Comparison of ENCODE assay signal across 18 cellular contexts in the genomic region with DNA sequence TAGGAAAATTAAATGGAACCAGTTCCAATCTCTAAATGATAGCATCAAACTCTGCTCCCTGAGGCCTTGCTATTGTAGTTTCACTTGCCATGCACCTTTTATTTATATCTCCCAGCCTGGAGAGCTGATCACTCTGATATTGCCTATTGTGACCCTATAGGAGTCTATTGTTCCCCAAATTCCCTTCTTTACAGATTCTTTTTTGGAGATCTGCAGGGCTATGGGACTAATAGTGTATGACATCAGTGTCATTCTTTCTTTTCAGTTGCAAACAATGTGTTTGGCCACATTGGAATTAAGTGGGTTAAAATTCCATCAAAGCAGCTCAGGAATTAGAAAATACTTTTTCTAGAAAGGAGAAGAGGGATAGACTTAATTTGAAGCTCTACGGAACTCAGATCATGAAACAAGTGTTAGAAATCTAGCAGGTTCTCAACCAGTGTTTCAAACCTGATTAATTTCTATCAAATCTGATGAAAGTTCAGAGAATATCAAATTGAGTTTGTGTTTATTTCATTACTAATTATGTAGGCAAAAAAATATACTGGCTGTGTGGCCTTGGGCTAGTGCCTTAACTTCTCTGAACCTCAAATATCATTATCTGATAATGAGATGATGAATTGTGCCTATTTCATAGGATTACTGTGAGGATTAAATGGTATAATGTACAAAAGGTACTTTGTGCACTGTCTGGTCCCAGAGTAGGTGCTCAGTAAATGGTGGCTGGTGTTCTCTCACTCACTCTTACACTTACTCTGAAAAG.
A peak's percentile ranks its signal among the peaks of the same experiment; 100 is the strongest.
DNase-seq lines count a peak whose midpoint lies in the region; ATAC-seq and TF ChIP-seq lines count a peak whose summit lies in the region.
"Had no signal": no experiment of that assay in that cellular context is flagged by ENCODE, and none has a peak within 500 bp of the region (broad histone marks: within the 10 kb centered on the region; RNA-seq: fewer than 3 reads in every experiment).

No MANE protein-coding gene starts in this region.

- WGBS in endodermal cell (ENCODE audit: insufficient coverage in 1 of 2, insufficient read length in 1 of 2), 2 experiments, result 78% methylated on average over 1 of the region's 1 CpG; no CpG with 5 or more reads in 1 of the 2 experiments

- H3K4me1 ChIP-seq in HEK293 (ENCODE audit: control insufficient read depth, insufficient read depth, low read length), result no peaks in the 10 kb centered on the region
- H3K4me1 ChIP-seq in endodermal cell (ENCODE audit: control insufficient read depth, insufficient read depth, low read length), result no peaks in the 10 kb centered on the region

- ATAC-seq in WTC11, result peak; percentile 53

- H3K27me3 Mint-ChIP-seq in WTC11 (ENCODE audit: low read depth), result no peaks in the 10 kb centered on the region
- no peaks in the 10 kb centered on the region for H3K27me3 Mint-ChIP-seq in endodermal cell (ENCODE audit: insufficient read depth)
- H3K27me3 Mint-ChIP-seq in activated CD4-positive, alpha-beta T cell treated with anti-CD3 and anti-CD28 coated beads, Interleukin-2, amount 10 ng/mL, durations not matched to agents 7 days and 5 days, result peaks cover 2% of the 10 kb centered on the region
- H3K27me3 Mint-ChIP-seq: CD4-positive, alpha-beta memory T cell had no signal

- H3K4me3 Mint-ChIP-seq in WTC11 (peak overlapping the region; percentile 34), endodermal cell (no peak overlapping the region)
- no peak overlapping the region for H3K4me3 Mint-ChIP-seq in activated CD4-positive, alpha-beta T cell treated with anti-CD3 and anti-CD28 coated beads, Interleukin-2, amount 10 ng/mL, durations not matched to agents 7 days and 5 days
- H3K4me3 Mint-ChIP-seq: CD14-positive monocyte; CD4-positive, alpha-beta memory T cell had no signal

- POLR2A ChIA-PET in HEK293 (lab: Yijun Ruan, JAX), result no interaction called here
- POLR2A ChIA-PET in WTC11 (lab: Charles Lee), result no interaction called here
- POLR2A ChIA-PET in activated CD4-positive, alpha-beta T cell treated with anti-CD3 and anti-CD28 coated beads, Interleukin-2, amount 10 ng/mL, durations not matched to agents 7 days and 5 days (lab: Charles Lee), result no interaction called here

- H3K9ac ChIP-seq in endodermal cell (ENCODE audit: extremely low read depth, low read length, poor library complexity, severe bottlenecking), result no peak overlapping the region
- H3K9ac ChIP-seq: GM23248 had no signal

- no peaks in the 10 kb centered on the region for H3K27me3 ChIP-seq in endodermal cell (ENCODE audit: control insufficient read depth, insufficient read depth, low read length, poor library complexity, severe bottlenecking)

- H3K27ac Mint-ChIP-seq in WTC11, result 0 out of 2 replicates have a peak overlapping the region, but pooled peaks have one; percentile 57
- H3K27ac Mint-ChIP-seq in endodermal cell, result peak overlapping the region; percentile 77
- H3K27ac Mint-ChIP-seq in activated CD4-positive, alpha-beta T cell treated with anti-CD3 and anti-CD28 coated beads, Interleukin-2, amount 10 ng/mL, durations not matched to agents 7 days and 5 days, result no peak overlapping the region
- H3K27ac Mint-ChIP-seq: CD4-positive, alpha-beta memory T cell had no signal

- H3K36me3 ChIP-seq in HEK293 (ENCODE audit: control insufficient read depth in 2 of 2, insufficient read depth in 1 of 2, low read length in 2 of 2), result no peaks in the 10 kb centered on the region
- H3K36me3 ChIP-seq in endodermal cell (ENCODE audit: control insufficient read depth, insufficient read depth, low read length), result peaks cover 5% of the 10 kb centered on the region

- H3K27ac ChIP-seq in HEK293 (ENCODE audit: extremely low read depth, low read depth, low read length) (no peak overlapping the region), endodermal cell (ENCODE audit: low read depth, low read length) (no peak overlapping the region)
- H3K27ac ChIP-seq: GM23248 had no signal

- TF ChIP-seq CTCF in HEK293 (tag by site-specific recombination; IDR thresholded peaks at IDR 0.05) (no peak), WTC11 (IDR thresholded peaks at IDR 0.05) (no peak), endodermal cell (conservative IDR thresholded peaks at IDR 0.05) (no peak)

- H3K9me3 Mint-ChIP-seq in WTC11, result peaks cover 3% of the 10 kb centered on the region; the same call in 1 of the 2 replicates
- H3K9me3 Mint-ChIP-seq in endodermal cell, result no peaks in the 10 kb centered on the region
- H3K9me3 Mint-ChIP-seq in activated CD4-positive, alpha-beta T cell treated with anti-CD3 and anti-CD28 coated beads, Interleukin-2, amount 10 ng/mL, durations not matched to agents 7 days and 5 days, result no peaks in the 10 kb centered on the region

- H3K4me1 Mint-ChIP-seq in WTC11, result peaks cover 33% of the 10 kb centered on the region
- peaks cover 37% of the 10 kb centered on the region for H3K4me1 Mint-ChIP-seq in endodermal cell
- no peaks in the 10 kb centered on the region for H3K4me1 Mint-ChIP-seq in activated CD4-positive, alpha-beta T cell treated with anti-CD3 and anti-CD28 coated beads, Interleukin-2, amount 10 ng/mL, durations not matched to agents 7 days and 5 days
- H3K4me1 Mint-ChIP-seq: CD14-positive monocyte; CD4-positive, alpha-beta memory T cell had no signal

- H3K4me3 ChIP-seq in HEK293 (ENCODE audit: low read depth, low read length) (no peak overlapping the region), endodermal cell (ENCODE audit: low read length) (no peak overlapping the region)
- H3K4me3 ChIP-seq: GM23248 had no signal

- H3K36me3 Mint-ChIP-seq in WTC11 (no peaks in the 10 kb centered on the region), endodermal cell (ENCODE audit: low read depth) (peaks cover 26% of the 10 kb centered on the region)
- H3K36me3 Mint-ChIP-seq in activated CD4-positive, alpha-beta T cell treated with anti-CD3 and anti-CD28 coated beads, Interleukin-2, amount 10 ng/mL, durations not matched to agents 7 days and 5 days (ENCODE audit: low read depth), result no peaks in the 10 kb centered on the region
- H3K36me3 Mint-ChIP-seq: CD14-positive monocyte; CD4-positive, alpha-beta memory T cell had no signal

- DNase-seq in WTC11 (ENCODE audit: low spot score) (no peak), endodermal cell (no peak), C1 segment of cervical spinal cord (lab: John Stamatoyannopoulos, UW) (no peak), putamen (ENCODE audit: low spot score) (no peak)
- no peak for DNase-seq in activated CD4-positive, alpha-beta T cell treated with anti-CD3 and anti-CD28 coated beads, Interleukin-2, amount 10 ng/mL, durations not matched to agents 7 days and 5 days
- DNase-seq in stimulated activated CD4-positive, alpha-beta T cell treated with anti-CD3 and anti-CD28 coated beads, Interleukin-1b, Interleukin-23, amount 100 ng/mL, for 48 hours, result no peak
- DNase-seq: AML-193; CD4-positive, alpha-beta memory T cell; DMS153; DMS79; GDM1; GM23248; H7; IMR-90; Karpas-422; KBM-7 had no signal

- CTCF ChIA-PET in HEK293 (lab: Yijun Ruan, JAX), result no interaction called here
- CTCF ChIA-PET in WTC11 (lab: Charles Lee), result interaction anchor here (1.0 kb wide), 1 partner anchor 227 kb away, joined by 3 read pairs; no protein-coding TSS in a partner anchor
- CTCF ChIA-PET in activated CD4-positive, alpha-beta T cell treated with anti-CD3 and anti-CD28 coated beads, Interleukin-2, amount 10 ng/mL, durations not matched to agents 7 days and 5 days (lab: Charles Lee), result no interaction called here

- H3K9me3 ChIP-seq in HEK293 (ENCODE audit: control insufficient read depth, insufficient read depth, low read depth, low read length) (no peaks in the 10 kb centered on the region), endodermal cell (ENCODE audit: control insufficient read depth, low read length) (no peaks in the 10 kb centered on the region)

TF ChIP-seq in HEK293, 187 proteins besides CTCF, POLR2A, EP300 and RAD21:
- no peak for TF ChIP-seq ZNF174 (tag by site-specific recombination; IDR thresholded peaks at IDR 0.05)
- TF ChIP-seq ZNF768 (tag by site-specific recombination; IDR thresholded peaks at IDR 0.05), result peak; percentile 44; the same call in 1 of the 2 replicates

TF ChIP-seq in WTC11, 78 proteins besides CTCF, POLR2A, EP300 and RAD21 (continues in another document):
- TF ChIP-seq ZNF671 (CRISPR knock-in tag; IDR thresholded peaks at IDR 0.05), result no peak
- no peak for TF ChIP-seq KAT7 (CRISPR knock-in tag; IDR thresholded peaks at IDR 0.05; ENCODE audit: borderline replicate concordance)
- TF ChIP-seq ZNF317 (CRISPR knock-in tag; IDR thresholded peaks at IDR 0.05; ENCODE audit: borderline replicate concordance, low read depth), result no peak
- TF ChIP-seq, protein P1, sequence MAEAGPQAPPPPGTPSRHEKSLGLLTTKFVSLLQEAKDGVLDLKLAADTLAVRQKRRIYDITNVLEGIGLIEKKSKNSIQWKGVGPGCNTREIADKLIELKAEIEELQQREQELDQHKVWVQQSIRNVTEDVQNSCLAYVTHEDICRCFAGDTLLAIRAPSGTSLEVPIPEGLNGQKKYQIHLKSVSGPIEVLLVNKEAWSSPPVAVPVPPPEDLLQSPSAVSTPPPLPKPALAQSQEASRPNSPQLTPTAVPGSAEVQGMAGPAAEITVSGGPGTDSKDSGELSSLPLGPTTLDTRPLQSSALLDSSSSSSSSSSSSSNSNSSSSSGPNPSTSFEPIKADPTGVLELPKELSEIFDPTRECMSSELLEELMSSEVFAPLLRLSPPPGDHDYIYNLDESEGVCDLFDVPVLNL (CRISPR knock-in tag; IDR thresholded peaks at IDR 0.05; ENCODE audit: borderline replicate concordance, low read depth), result no peak
- TF ChIP-seq, protein P2, sequence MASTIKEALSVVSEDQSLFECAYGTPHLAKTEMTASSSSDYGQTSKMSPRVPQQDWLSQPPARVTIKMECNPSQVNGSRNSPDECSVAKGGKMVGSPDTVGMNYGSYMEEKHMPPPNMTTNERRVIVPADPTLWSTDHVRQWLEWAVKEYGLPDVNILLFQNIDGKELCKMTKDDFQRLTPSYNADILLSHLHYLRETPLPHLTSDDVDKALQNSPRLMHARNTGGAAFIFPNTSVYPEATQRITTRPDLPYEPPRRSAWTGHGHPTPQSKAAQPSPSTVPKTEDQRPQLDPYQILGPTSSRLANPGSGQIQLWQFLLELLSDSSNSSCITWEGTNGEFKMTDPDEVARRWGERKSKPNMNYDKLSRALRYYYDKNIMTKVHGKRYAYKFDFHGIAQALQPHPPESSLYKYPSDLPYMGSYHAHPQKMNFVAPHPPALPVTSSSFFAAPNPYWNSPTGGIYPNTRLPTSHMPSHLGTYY (CRISPR knock-in tag; IDR thresholded peaks at IDR 0.05), result no peak
- no peak for TF ChIP-seq CREB1 (CRISPR knock-in tag; IDR thresholded peaks at IDR 0.05)
- TF ChIP-seq MXD4 (CRISPR knock-in tag; IDR thresholded peaks at IDR 0.05; ENCODE audit: borderline replicate concordance), result no peak
- no peak for TF ChIP-seq OVOL2 (CRISPR knock-in tag; IDR thresholded peaks at IDR 0.05; ENCODE audit: borderline replicate concordance)
- TF ChIP-seq RORB (CRISPR knock-in tag; IDR thresholded peaks at IDR 0.05), result no peak
- TF ChIP-seq ZNF232 (CRISPR knock-in tag; IDR thresholded peaks at IDR 0.05), result no peak
- no peak for TF ChIP-seq SOX15 (CRISPR knock-in tag; IDR thresholded peaks at IDR 0.05)
